Comparison of ENCODE assay signal across 8 cellular contexts in the genomic region with DNA sequence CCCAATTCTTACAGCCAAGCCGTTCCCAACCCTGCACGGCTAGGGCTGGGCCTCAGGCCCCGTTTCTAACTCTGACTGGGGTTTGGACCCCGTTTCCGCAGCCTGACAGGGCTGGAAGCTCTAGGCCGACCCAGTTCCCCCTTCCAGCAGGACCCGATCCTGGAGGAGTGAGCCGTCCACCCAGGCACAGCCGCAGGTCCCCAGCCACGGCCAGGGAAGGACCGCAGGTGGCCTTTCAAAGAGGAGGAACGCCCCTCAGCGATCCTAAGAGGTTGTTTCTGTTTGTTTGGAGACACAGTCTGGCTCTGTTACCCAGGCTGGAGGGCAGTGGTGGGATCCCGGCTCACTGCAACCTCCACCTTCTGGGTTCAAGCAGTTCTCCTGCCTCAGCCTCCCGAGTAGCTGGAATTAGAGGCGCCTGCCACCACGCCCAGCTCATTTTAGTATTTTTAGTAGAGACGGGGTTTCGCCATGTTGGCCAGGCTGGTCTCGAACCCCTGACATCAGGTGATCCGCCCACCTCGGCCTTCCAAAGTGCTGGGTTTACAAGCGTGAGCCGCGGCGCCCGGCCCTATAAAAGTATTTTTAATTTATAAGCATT. TPM values are rescaled to one million over a fixed set of nuclear protein-coding genes. Genes with fewer than 3 reads are reported as not detected.
DNase-seq lines count a peak whose midpoint lies in the region; ATAC-seq and TF ChIP-seq lines count a peak whose summit lies in the region.

No MANE protein-coding gene starts in this region.

- H3K9me3 Mint-ChIP-seq in activated CD4-positive, alpha-beta memory T cell treated with anti-CD3 and anti-CD28 coated beads for 36 hours = no peaks in the 10 kb centered on the region
- no peaks in the 10 kb centered on the region for H3K9me3 Mint-ChIP-seq in activated CD4-positive, alpha-beta memory T cell treated with anti-CD3 and anti-CD28 coated beads, Interleukin-2, amount 10 ng/mL, durations not matched to agents 7 days and 5 days
- H3K9me3 Mint-ChIP-seq in activated naive CD8-positive, alpha-beta T cell (ENCODE audit: low read depth) = no peaks in the 10 kb centered on the region

- no peak for ATAC-seq in HG02571 (IDR thresholded peaks at IDR 0.05; ENCODE audit: unreplicated experiment)

- peaks cover 29% of the 10 kb centered on the region for H3K4me1 Mint-ChIP-seq in activated CD4-positive, alpha-beta memory T cell treated with anti-CD3 and anti-CD28 coated beads for 36 hours (ENCODE audit: low read depth)
- H3K4me1 Mint-ChIP-seq in activated CD4-positive, alpha-beta memory T cell treated with anti-CD3 and anti-CD28 coated beads, Interleukin-2, amount 10 ng/mL, durations not matched to agents 7 days and 5 days = peaks cover 26% of the 10 kb centered on the region
- H3K4me1 Mint-ChIP-seq in activated naive CD8-positive, alpha-beta T cell (ENCODE audit: low read depth) = peaks cover 38% of the 10 kb centered on the region

- peak overlapping the region; percentile 45 for H3K27ac Mint-ChIP-seq in activated CD4-positive, alpha-beta memory T cell treated with anti-CD3 and anti-CD28 coated beads for 36 hours
- no peak overlapping the region for H3K27ac Mint-ChIP-seq in activated CD4-positive, alpha-beta memory T cell treated with anti-CD3 and anti-CD28 coated beads, Interleukin-2, amount 10 ng/mL, durations not matched to agents 7 days and 5 days
- peak overlapping the region; percentile 58 for H3K27ac Mint-ChIP-seq in activated naive CD8-positive, alpha-beta T cell

- peak overlapping the region; percentile 71 to 82 for H3K27ac ChIP-seq in liver (ENCODE audit: low read depth in 1 of 2, low read length in 2 of 2)
- peak overlapping the region; percentile 46 for H3K27ac ChIP-seq in thymus (ENCODE audit: low read depth)

- H3K27me3 ChIP-seq in liver (ENCODE audit: control insufficient read depth in 4 of 4, insufficient read depth in 4 of 4, low read length in 3 of 4) = no peaks in the 10 kb centered on the region
- no peaks in the 10 kb centered on the region for H3K27me3 ChIP-seq in thymus (ENCODE audit: control insufficient read depth, insufficient read depth)

- H3K27me3 Mint-ChIP-seq in activated CD4-positive, alpha-beta memory T cell treated with anti-CD3 and anti-CD28 coated beads for 36 hours = no peaks in the 10 kb centered on the region
- H3K27me3 Mint-ChIP-seq in activated CD4-positive, alpha-beta memory T cell treated with anti-CD3 and anti-CD28 coated beads, Interleukin-2, amount 10 ng/mL, durations not matched to agents 7 days and 5 days = no peaks in the 10 kb centered on the region
- no peaks in the 10 kb centered on the region for H3K27me3 Mint-ChIP-seq in activated naive CD8-positive, alpha-beta T cell

- H3K4me3 ChIP-seq in liver (ENCODE audit: low read depth in 1 of 3, low read length in 3 of 3) (peak overlapping the region in 1 of 3 donors; percentile 26), thymus (ENCODE audit: low read length) (peak overlapping the region; percentile 41)

- H3K36me3 ChIP-seq in liver (ENCODE audit: control insufficient read depth in 4 of 4, insufficient read depth in 3 of 4, low read depth in 1 of 4, low read length in 3 of 4) = peaks cover 0 to 12% (median under 1%) of the 10 kb centered on the region in 4 donors
- peaks cover 13% of the 10 kb centered on the region for H3K36me3 ChIP-seq in thymus (ENCODE audit: control insufficient read depth, insufficient read depth)

- WGBS in liver = 80% methylated on average over 27 of the region's 27 CpGs
- WGBS in thymus = 86% methylated on average over 27 of the region's 27 CpGs

- no peak for DNase-seq in activated CD4-positive, alpha-beta memory T cell treated with anti-CD3 and anti-CD28 coated beads for 36 hours
- DNase-seq in activated CD4-positive, alpha-beta memory T cell treated with anti-CD3 and anti-CD28 coated beads, Interleukin-2, amount 10 ng/mL, durations not matched to agents 7 days and 5 days = no peak
- DNase-seq in stimulated activated CD4-positive, alpha-beta T cell treated with anti-CD3 and anti-CD28 coated beads, Interleukin-4, amount 100 ng/mL, for 24 hours = no peak
- no peak for DNase-seq in dedifferentiated amniotic fluid mesenchymal stem cell (ENCODE audit: extremely low spot score)

- CTCF ChIA-PET in activated CD4-positive, alpha-beta memory T cell treated with anti-CD3 and anti-CD28 coated beads for 36 hours (lab: Charles Lee) = interaction anchor here (0.6 to 2.7 kb wide), 8 partner anchors 42 to 554 kb away, joined by 3 to 10 read pairs (median 4); no protein-coding TSS in a partner anchor
- CTCF ChIA-PET in activated CD4-positive, alpha-beta memory T cell treated with anti-CD3 and anti-CD28 coated beads, Interleukin-2, amount 10 ng/mL, durations not matched to agents 7 days and 5 days (lab: Charles Lee) = interaction anchor here (1.0 to 1.9 kb wide), 5 partner anchors 59 to 92 kb away, joined by 4 to 8 read pairs (median 5); no protein-coding TSS in a partner anchor

- H3K4me3 Mint-ChIP-seq in activated CD4-positive, alpha-beta memory T cell treated with anti-CD3 and anti-CD28 coated beads for 36 hours = peak overlapping the region; percentile 8
- no peak overlapping the region for H3K4me3 Mint-ChIP-seq in activated CD4-positive, alpha-beta memory T cell treated with anti-CD3 and anti-CD28 coated beads, Interleukin-2, amount 10 ng/mL, durations not matched to agents 7 days and 5 days
- no peak overlapping the region for H3K4me3 Mint-ChIP-seq in activated naive CD8-positive, alpha-beta T cell

- peaks cover 9 to 39% (median 25%) of the 10 kb centered on the region in 4 donors for H3K4me1 ChIP-seq in liver (ENCODE audit: control insufficient read depth in 4 of 4, insufficient read depth in 4 of 4, low read length in 3 of 4)
- peaks cover 7% of the 10 kb centered on the region for H3K4me1 ChIP-seq in thymus (ENCODE audit: control insufficient read depth, insufficient read depth, low read length)

- POLR2A ChIA-PET in activated CD4-positive, alpha-beta memory T cell treated with anti-CD3 and anti-CD28 coated beads for 36 hours (lab: Charles Lee) = interaction anchor here (0.7 to 2.0 kb wide), 6 partner anchors 44 to 1555 kb away, joined by 3 to 6 read pairs (median 4); no protein-coding TSS in a partner anchor
- POLR2A ChIA-PET in activated CD4-positive, alpha-beta memory T cell treated with anti-CD3 and anti-CD28 coated beads, Interleukin-2, amount 10 ng/mL, durations not matched to agents 7 days and 5 days (lab: Charles Lee) = interaction anchor here (0.7 to 2.7 kb wide), 8 partner anchors 12 to 263 kb away, joined by 3 to 14 read pairs (median 7); a partner anchor contains a TSS

- peak overlapping the region in 1 of 2 donors; percentile 27 for H3K9ac ChIP-seq in liver (ENCODE audit: low read depth in 1 of 2, low read length in 2 of 2)

- intact Hi-C loops in activated CD4-positive, alpha-beta memory T cell treated with anti-CD3 and anti-CD28 coated beads for 36 hours (cut with micrococcal nuclease) = loop anchor here (1.0 to 10.0 kb wide), 8 partner anchors 43 to 727 kb away; a partner anchor contains a TSS

- H3K9me3 ChIP-seq in liver (ENCODE audit: control insufficient read depth in 4 of 4, low read length in 3 of 4) (no peaks in the 10 kb centered on the region), thymus (ENCODE audit: control insufficient read depth) (no peaks in the 10 kb centered on the region)

- TF ChIP-seq CTCF in liver (IDR thresholded peaks at IDR 0.05; ENCODE audit: low read depth, low read length, missing input control) = no peak

- H3K36me3 Mint-ChIP-seq in activated CD4-positive, alpha-beta memory T cell treated with anti-CD3 and anti-CD28 coated beads for 36 hours = peaks cover 20% of the 10 kb centered on the region
- peaks cover 29% of the 10 kb centered on the region for H3K36me3 Mint-ChIP-seq in activated CD4-positive, alpha-beta memory T cell treated with anti-CD3 and anti-CD28 coated beads, Interleukin-2, amount 10 ng/mL, durations not matched to agents 7 days and 5 days (ENCODE audit: low read depth)
- peaks cover 5% of the 10 kb centered on the region for H3K36me3 Mint-ChIP-seq in activated naive CD8-positive, alpha-beta T cell

- no peak for TF ChIP-seq RAD21 in liver (IDR thresholded peaks at IDR 0.05)

TF ChIP-seq in liver, 16 proteins besides CTCF, POLR2A, EP300 and RAD21:
- TF ChIP-seq NR2F2 (IDR thresholded peaks at IDR 0.05) (no peak), EGR1 (IDR thresholded peaks at IDR 0.05; ENCODE audit: low read depth in 2 of 2) (no peak), JUND (IDR thresholded peaks at IDR 0.05) (no peak), FOXA1 (IDR thresholded peaks at IDR 0.05) (no peak), GABPA (IDR thresholded peaks at IDR 0.05 in 1 of 2, conservative IDR thresholded peaks at IDR 0.05 in 1 of 2) (no peak)
- TF ChIP-seq, protein P1, sequence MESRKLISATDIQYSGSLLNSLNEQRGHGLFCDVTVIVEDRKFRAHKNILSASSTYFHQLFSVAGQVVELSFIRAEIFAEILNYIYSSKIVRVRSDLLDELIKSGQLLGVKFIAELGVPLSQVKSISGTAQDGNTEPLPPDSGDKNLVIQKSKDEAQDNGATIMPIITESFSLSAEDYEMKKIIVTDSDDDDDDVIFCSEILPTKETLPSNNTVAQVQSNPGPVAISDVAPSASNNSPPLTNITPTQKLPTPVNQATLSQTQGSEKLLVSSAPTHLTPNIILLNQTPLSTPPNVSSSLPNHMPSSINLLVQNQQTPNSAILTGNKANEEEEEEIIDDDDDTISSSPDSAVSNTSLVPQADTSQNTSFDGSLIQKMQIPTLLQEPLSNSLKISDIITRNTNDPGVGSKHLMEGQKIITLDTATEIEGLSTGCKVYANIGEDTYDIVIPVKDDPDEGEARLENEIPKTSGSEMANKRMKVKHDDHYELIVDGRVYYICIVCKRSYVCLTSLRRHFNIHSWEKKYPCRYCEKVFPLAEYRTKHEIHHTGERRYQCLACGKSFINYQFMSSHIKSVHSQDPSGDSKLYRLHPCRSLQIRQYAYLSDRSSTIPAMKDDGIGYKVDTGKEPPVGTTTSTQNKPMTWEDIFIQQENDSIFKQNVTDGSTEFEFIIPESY (IDR thresholded peaks at IDR 0.05) = no peak
- TF ChIP-seq, protein P2, sequence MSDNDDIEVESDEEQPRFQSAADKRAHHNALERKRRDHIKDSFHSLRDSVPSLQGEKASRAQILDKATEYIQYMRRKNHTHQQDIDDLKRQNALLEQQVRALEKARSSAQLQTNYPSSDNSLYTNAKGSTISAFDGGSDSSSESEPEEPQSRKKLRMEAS (IDR thresholded peaks at IDR 0.05) = no peak

RNA-seq across cellular contexts. Expression of a gene that starts 0.8 kb away (rescaled TPM):
- 10 to 100 TPM; 22.3 to 27.1 TPM for total RNA-seq in activated CD4-positive, alpha-beta memory T cell treated with anti-CD3 and anti-CD28 coated beads for 36 hours
- 10 to 100 TPM; 32.6 to 38.2 TPM for total RNA-seq in activated CD4-positive, alpha-beta memory T cell treated with anti-CD3 and anti-CD28 coated beads, Interleukin-2, amount 10 ng/mL, durations not matched to agents 7 days and 5 days
- total RNA-seq in liver = 10 to 100 TPM; 19.5 to 30.3 TPM
- polyA plus RNA-seq in liver (10 to 100 TPM; 24.3 to 34.7 TPM), thymus (84.7 TPM)

RNA-seq across cellular contexts. Expression of a gene that starts 43.3 kb away (rescaled TPM):
- total RNA-seq in activated CD4-positive, alpha-beta memory T cell treated with anti-CD3 and anti-CD28 coated beads for 36 hours = 10 to 100 TPM; 69.5 to 69.9 TPM
- total RNA-seq in activated CD4-positive, alpha-beta memory T cell treated with anti-CD3 and anti-CD28 coated beads, Interleukin-2, amount 10 ng/mL, durations not matched to agents 7 days and 5 days = 10 to 100 TPM; 65.7 to 72.8 TPM
- 100 to 1,000 TPM in 1 of 2 donors, 10 to 100 TPM in 1; 50.9 to 162 TPM for total RNA-seq in liver
- polyA plus RNA-seq in liver = 10 to 100 TPM; 24.8 to 29.2 TPM
- 95.4 TPM for polyA plus RNA-seq in thymus
